8 cellular contexts compared by ENCODE assay signal in the genomic region with DNA sequence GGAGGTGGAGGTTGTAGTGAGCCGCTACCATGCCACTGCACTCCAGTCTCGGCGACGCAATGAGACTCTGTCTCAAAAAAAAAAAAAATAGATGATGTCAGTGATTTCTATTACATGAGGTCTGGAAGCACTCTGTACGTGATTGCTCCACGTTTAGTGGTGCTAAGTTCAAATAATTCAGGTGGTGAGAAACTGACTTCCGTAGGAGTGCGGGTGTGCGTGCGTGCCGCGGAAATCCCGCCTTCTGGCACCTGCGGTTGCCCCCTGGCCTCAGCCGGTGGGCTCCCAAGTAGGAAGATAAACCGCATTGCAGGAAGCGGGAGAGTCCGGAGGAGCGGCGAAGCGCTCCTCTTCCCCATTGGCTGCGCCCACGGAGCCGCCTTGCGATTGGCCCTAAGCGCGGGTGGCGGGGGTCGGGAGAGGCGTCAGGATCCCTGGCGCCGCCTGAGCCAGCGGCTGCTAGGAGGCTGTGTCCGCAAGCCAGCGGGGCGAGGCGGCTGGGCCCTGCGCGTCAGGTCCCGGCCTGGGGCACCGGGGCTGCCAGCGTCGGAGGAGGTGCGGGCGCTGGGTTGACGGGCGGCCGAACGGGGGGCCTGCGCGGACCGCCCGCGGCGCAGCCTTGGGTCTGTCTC. TPM values are rescaled to one million over a fixed set of nuclear protein-coding genes. Genes with fewer than 3 reads are reported as not detected.
A peak's percentile ranks its signal among the peaks of the same experiment; 100 is the strongest.
DNase-seq lines count a peak whose midpoint lies in the region; ATAC-seq, FAIRE-seq and TF ChIP-seq lines count a peak whose summit lies in the region.
"Not testable (repeated sequence)": the region's sequence is repeated elsewhere in the genome, so short reads cannot be mapped to it uniquely, and the experiment has no call there.

No MANE protein-coding gene starts in this region.

- not testable (repeated sequence) for H3K14ac ChIP-seq in trophoblast cell (ENCODE audit: low read length)

- H3K79me2 ChIP-seq in DOHH2 (ENCODE audit: control insufficient read depth, low read length); GM12878 (ENCODE audit: control insufficient read depth, insufficient read depth, low read length); trophoblast cell (ENCODE audit: control insufficient read depth, insufficient read depth, low read length, poor library complexity): not testable (repeated sequence)

- not testable (repeated sequence) for TF ChIP-seq POLR2A in GM12878 (IDR thresholded peaks at IDR 0.05; ENCODE audit: low read depth, low read length)

- POLR2A ChIA-PET in HEK293T (lab: Yijun Ruan, JAX); GM12878 (lab: Charles Lee): not testable (repeated sequence)

- not testable (repeated sequence) for H3F3A ChIP-seq in DOHH2 (ENCODE audit: control insufficient read depth, insufficient read depth)

- H3K9me3 ChIP-seq in DOHH2 (ENCODE audit: control insufficient read depth, insufficient read depth, low read length); GM12878 (replicated peaks; ENCODE audit: control insufficient read depth, insufficient read depth, low read length); right atrium auricular region; trophoblast cell (ENCODE audit: insufficient read depth, low read depth, low read length); stomach smooth muscle (ENCODE audit: control insufficient read depth in 2 of 2, low read length in 2 of 2): not testable (repeated sequence)

- RAD21 ChIA-PET in GM12878 (lab: Charles Lee; ENCODE audit: unreplicated experiment): not testable (repeated sequence)

- 3% methylated on average over 40 of the region's 55 CpGs for WGBS in GM12878 (ENCODE audit: insufficient coverage, insufficient replicate concordance, low lambda C conversion rate, missing lambda C conversion rate)
- no CpG with 5 or more reads among the region's 55 CpGs for WGBS in trophoblast cell (ENCODE audit: extremely low coverage, insufficient coverage, insufficient read length)

- not testable (repeated sequence) for FAIRE-seq in GM12878 (lab: Jason Lieb, UNC)

- intact Hi-C loops in GM12878 (cut with micrococcal nuclease; ENCODE audit: unreplicated experiment): not testable (repeated sequence)

- TF ChIP-seq RAD21 in GM12878 (IDR thresholded peaks at IDR 0.05; ENCODE audit: insufficient read depth, low read depth, low read length): not testable (repeated sequence)

- not testable (repeated sequence) for H4K20me1 ChIP-seq in DOHH2 (ENCODE audit: control insufficient read depth, insufficient read depth, low read depth, low read length); GM12878 (ENCODE audit: control insufficient read depth, insufficient read depth)

- CTCF ChIA-PET in HEK293T (lab: Yijun Ruan, JAX); GM12878 (lab: Yijun Ruan, JAX): not testable (repeated sequence)

- not testable (repeated sequence) for H2BK12ac ChIP-seq in trophoblast cell (ENCODE audit: low read length)

- H3K4me3 ChIP-seq in DOHH2 (ENCODE audit: low read length) (peak overlapping the region; percentile 74), GM12878 (peak overlapping the region; percentile 65; the same call in 1 of the 2 replicates), right atrium auricular region (peak overlapping the region; percentile 38 to 55), stomach smooth muscle (ENCODE audit: low read length in 2 of 2) (peak overlapping the region; percentile 59 to 63)
- not testable (repeated sequence) for H3K4me3 ChIP-seq in trophoblast cell (ENCODE audit: low read depth, low read length)

- DNase-seq in HEK293T (ENCODE audit: extremely low spot score) (peak; percentile 17), NCI-H1417 treated with DMSO at 0.1 percent for 48 hours (lab: John Stamatoyannopoulos, UW) (peak; percentile 59), trophoblast cell (peak; percentile 76 to 82)
- DNase-seq in GM12878 (ENCODE audit: low read depth, low spot score); right atrium auricular region (ENCODE audit: low spot score): not testable (repeated sequence)

- not testable (repeated sequence) for H4K8ac ChIP-seq in trophoblast cell (ENCODE audit: low read depth, low read length)

- ATAC-seq in activated CD4-positive, CD25-positive, alpha-beta regulatory T cell treated with anti-CD3 and anti-CD28 coated beads, Interleukin-2, amount 50 U/mL, for 24 hours: peak; percentile 79 to 83
- ATAC-seq in GM12878: peak; percentile 86

- not testable (repeated sequence) for H4K91ac ChIP-seq in trophoblast cell (ENCODE audit: low read depth, low read length)

- not testable (repeated sequence) for H3K36me3 ChIP-seq in DOHH2 (ENCODE audit: control insufficient read depth, low read length); GM12878 (ENCODE audit: control insufficient read depth in 2 of 2, insufficient read depth in 2 of 2, low read length in 1 of 2); right atrium auricular region; trophoblast cell (ENCODE audit: control insufficient read depth in 1 of 2, insufficient read depth in 2 of 2, low read length in 2 of 2); stomach smooth muscle (ENCODE audit: control insufficient read depth in 2 of 2, insufficient read depth in 2 of 2, low read length in 2 of 2)

- in situ Hi-C loops in GM12878 (cut with MboI): not testable (repeated sequence)

- not testable (repeated sequence) for H3K79me1 ChIP-seq in trophoblast cell (ENCODE audit: low read length)

- H3K18ac ChIP-seq in trophoblast cell (ENCODE audit: low read length): not testable (repeated sequence)

- H3K9ac ChIP-seq in GM12878 (ENCODE audit: control insufficient read depth, insufficient read depth, low read length); trophoblast cell (ENCODE audit: low read length); stomach smooth muscle (ENCODE audit: low read length in 2 of 2): not testable (repeated sequence)

- H3K27ac ChIP-seq in DOHH2 (ENCODE audit: low read depth, low read length): peak overlapping the region; percentile 79
- not testable (repeated sequence) for H3K27ac ChIP-seq in GM12878 (ENCODE audit: control insufficient read depth, insufficient read depth); right atrium auricular region; trophoblast cell (ENCODE audit: low read depth, low read length); stomach smooth muscle (ENCODE audit: low read length)

- H3K4me2 ChIP-seq in DOHH2 (ENCODE audit: low read length) (peak overlapping the region; percentile 77), GM12878 (ENCODE audit: control insufficient read depth, insufficient read depth) (peak overlapping the region; percentile 50), trophoblast cell (ENCODE audit: low read length) (peak overlapping the region; percentile 72)

- H3K23ac ChIP-seq in trophoblast cell (ENCODE audit: low read length): not testable (repeated sequence)

- SMC1A ChIA-PET in GM12878 (lab: Charles Lee; ENCODE audit: uncharacterized antibody, unreplicated experiment): not testable (repeated sequence)

- H2AK5ac ChIP-seq in trophoblast cell (ENCODE audit: low read length): not testable (repeated sequence)

- H2AFZ ChIP-seq in GM12878 (ENCODE audit: control insufficient read depth, low read depth, low read length): peak overlapping the region; percentile 44; the same call in 1 of the 2 replicates
- not testable (repeated sequence) for H2AFZ ChIP-seq in trophoblast cell (ENCODE audit: insufficient read depth, low read length, poor library complexity)

- TF ChIP-seq CTCF in DOHH2 (IDR thresholded peaks at IDR 0.05; ENCODE audit: low read depth, low read length, poor library complexity, severe bottlenecking); GM12878 (IDR thresholded peaks at IDR 0.05 in 2 of 3, conservative IDR thresholded peaks at IDR 0.05 in 1 of 3; ENCODE audit: control insufficient read depth in 2 of 3, extremely low read depth in 1 of 3, insufficient read depth in 1 of 3, low read depth in 3 of 3, low read length in 3 of 3); right atrium auricular region (IDR thresholded peaks at IDR 0.05): not testable (repeated sequence)

- not testable (repeated sequence) for BruUV-seq in GM12878 (replicated peaks; lab: Mats Ljungman, UMichigan)

- not testable (repeated sequence) for TF ChIP-seq EP300 in GM12878 (IDR thresholded peaks at IDR 0.05; ENCODE audit: borderline replicate concordance in 1 of 2, control insufficient read depth in 1 of 2, low read depth in 2 of 2, low read length in 2 of 2)

- H2BK120ac ChIP-seq in trophoblast cell (ENCODE audit: insufficient read depth, low read length, poor library complexity): not testable (repeated sequence)

- not testable (repeated sequence) for H3K4ac ChIP-seq in trophoblast cell (ENCODE audit: low read depth, low read length)

- not testable (repeated sequence) for H3K9me2 ChIP-seq in DOHH2 (replicated peaks; ENCODE audit: control insufficient read depth, low read length)

- H4K12ac ChIP-seq in trophoblast cell (ENCODE audit: low read depth, low read length): not testable (repeated sequence)

- not testable (repeated sequence) for H2BK5ac ChIP-seq in trophoblast cell (ENCODE audit: low read depth, low read length, poor library complexity)

- not testable (repeated sequence) for H3K27me3 ChIP-seq in DOHH2 (ENCODE audit: control insufficient read depth, low read length); GM12878 (replicated peaks in 1 of 2; ENCODE audit: control insufficient read depth in 2 of 2, insufficient read depth in 2 of 2, low read length in 1 of 2); right atrium auricular region; trophoblast cell (ENCODE audit: insufficient read depth, low read length); stomach smooth muscle (ENCODE audit: control insufficient read depth in 1 of 2, insufficient read depth in 2 of 2, low read length in 2 of 2)

- H3K4me1 ChIP-seq in DOHH2 (ENCODE audit: control insufficient read depth, low read length); GM12878 (ENCODE audit: control insufficient read depth, insufficient read depth, low read length); right atrium auricular region; trophoblast cell (ENCODE audit: control insufficient read depth in 1 of 2, insufficient read depth in 2 of 2, low read length in 2 of 2); stomach smooth muscle (ENCODE audit: control insufficient read depth, insufficient read depth, low read length): not testable (repeated sequence)

RNA-seq across cellular contexts. Expression of a gene that starts 28.9 kb away (rescaled TPM):
- 85.7 TPM in 2 replicates for total RNA-seq in GM12878 (2013; cell fraction: nucleolus; rRNA removed)
- 30.6 and 32.7 TPM in 2 replicates for total RNA-seq in GM12878 (2014; rRNA removed)
- 22.8 and 23.1 TPM in 2 replicates for total RNA-seq in GM12878 (2014; rRNA removed; fragmentation: Illumina TruSeq; extraction: Trizol)
- total RNA-seq in GM12878 (2021): 34.6 and 35.9 TPM in 2 replicates
- polyA plus RNA-seq in GM12878 (2011; ENCODE audit: low read depth): 10.1 TPM
- polyA plus RNA-seq in GM12878 (2011; rRNA removed): 46.5 and 52.5 TPM in 2 replicates
- polyA plus RNA-seq in GM12878 (2011; cell fraction: cytosol; rRNA removed): 33.7 and 40.0 TPM in 2 replicates
- 40.6 and 47.0 TPM in 2 replicates for polyA plus RNA-seq in GM12878 (2011; cell fraction: nucleus; rRNA removed)
- polyA plus RNA-seq in GM12878 (2012): 14.5 and 18.0 TPM in 2 replicates
- 27.4 and 27.6 TPM in 2 replicates for polyA plus RNA-seq in GM12878 (2014; fragmentation: Illumina TruSeq; extraction: Trizol)
- polyA plus RNA-seq in GM12878 (2014; fragmentation: Nextera tagmentation; extraction: Ambion mirVana): 1 to 10 TPM; 5.3 to 7.6 TPM
- polyA plus RNA-seq in GM12878 (2014; rRNA removed): 21.7 and 24.9 TPM in 2 replicates
- 10 to 100 TPM; 23.2 to 26.5 TPM for polyA plus RNA-seq in GM12878 (2016; fragmentation: Nextera tagmentation; extraction: Ambion mirVana)
- 112 and 131 TPM in 2 replicates for polyA minus RNA-seq in GM12878 (2011; rRNA and poly(A)+ RNA removed)
- polyA minus RNA-seq in GM12878 (2011; cell fraction: cytosol; rRNA and poly(A)+ RNA removed): 28.1 and 28.2 TPM in 2 replicates
- polyA minus RNA-seq in GM12878 (2011; cell fraction: nucleus; rRNA and poly(A)+ RNA removed): 13.8 and 24.6 TPM in 2 replicates
- total RNA-seq in right atrium auricular region: 1 to 10 TPM; 6.6 to 7.1 TPM
- polyA plus RNA-seq in trophoblast cell (2013): 12.1 and 12.7 TPM in 2 replicates
